In the genomic region with DNA sequence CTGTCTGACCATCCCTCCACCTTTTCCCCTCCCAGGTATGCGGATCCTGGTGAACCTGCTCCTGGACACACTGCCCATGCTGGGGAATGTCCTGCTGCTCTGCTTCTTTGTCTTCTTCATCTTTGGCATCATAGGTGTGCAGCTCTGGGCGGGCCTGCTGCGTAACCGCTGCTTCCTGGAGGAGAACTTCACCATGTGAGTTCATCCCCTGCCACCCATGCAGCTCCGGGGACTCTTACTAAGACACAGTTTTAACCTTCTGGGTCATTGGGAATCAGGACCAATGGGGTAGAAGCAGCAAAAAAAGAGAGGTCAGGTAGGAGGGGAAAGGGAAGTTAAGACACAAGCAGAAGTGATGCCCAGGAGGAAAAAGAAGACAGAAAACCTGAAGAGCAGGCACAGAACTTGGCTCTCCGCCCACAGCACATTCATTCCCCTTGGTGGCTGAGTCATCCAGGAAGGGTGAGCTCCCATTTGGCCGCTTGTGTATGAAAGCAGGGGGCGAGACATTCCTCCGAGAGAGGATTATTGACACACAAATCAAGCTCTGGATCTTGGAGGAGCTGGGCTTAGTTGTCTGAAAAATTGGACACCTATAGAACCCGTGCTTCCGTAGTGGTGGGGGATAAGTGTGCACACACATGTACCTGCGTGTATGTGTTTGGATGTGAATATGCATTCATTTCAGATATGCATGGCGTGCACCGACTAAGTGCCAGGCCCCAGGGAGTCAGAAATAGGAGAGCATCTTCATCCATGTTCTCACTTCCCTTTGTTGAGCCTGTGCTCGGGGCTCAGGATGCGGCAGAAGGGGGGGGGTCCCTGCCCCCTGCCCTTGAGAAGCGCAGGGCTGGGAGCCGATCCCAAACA, we compare ENCODE assay signal across 9 cellular contexts.
DNase-seq lines count a peak whose midpoint lies in the region; ATAC-seq and TF ChIP-seq lines count a peak whose summit lies in the region.
"Had no signal": no experiment of that assay in that cellular context is flagged by ENCODE, and none has a peak within 500 bp of the region (broad histone marks: within the 10 kb centered on the region; RNA-seq: fewer than 3 reads in every experiment).

No MANE protein-coding gene starts in this region.

- no peaks in the 10 kb centered on the region for H3K79me2 ChIP-seq in osteoblast (ENCODE audit: insufficient read depth, low read length)

- H3K9me3 ChIP-seq in osteoblast (ENCODE audit: low read depth, low read length), result no peaks in the 10 kb centered on the region
- no peaks in the 10 kb centered on the region for H3K9me3 ChIP-seq in gastrocnemius medialis

- TF ChIP-seq CTCF in osteoblast (IDR thresholded peaks at IDR 0.05; ENCODE audit: extremely low read depth, low read depth, low read length) (no peak), gastrocnemius medialis (IDR thresholded peaks at IDR 0.05 in 4 of 5, conservative IDR thresholded peaks at IDR 0.05 in 1 of 5) (no peak), GM20000 (IDR thresholded peaks at IDR 0.05; ENCODE audit: extremely low read depth, missing control alignments) (no peak)

- H3K4me1 ChIP-seq in osteoblast (ENCODE audit: insufficient read depth, low read length) (peaks cover 12% of the 10 kb centered on the region), gastrocnemius medialis (no peaks in the 10 kb centered on the region)

- DNase-seq in EH (ENCODE audit: low read depth), result peak; percentile 90
- peak; percentile 88 for DNase-seq in M059J (ENCODE audit: low read depth)
- peak; percentile 72 to 96 for DNase-seq in T47D (ENCODE audit: low read depth in 1 of 2, low spot score in 1 of 2)
- peak; percentile 98 for DNase-seq in osteoblast (ENCODE audit: insufficient read length, low spot score, missing footprints)
- no peak for DNase-seq in gastrocnemius medialis
- no peak for DNase-seq in GM20000 (ENCODE audit: low spot score)
- DNase-seq: activated T-cell treated with anti-CD3 and anti-CD28 coated beads, Interleukin-2, amount 50 U/mL, for 4 hours; nephron progenitor cell had no signal

- ATAC-seq in GM21528 (IDR thresholded peaks at IDR 0.05; ENCODE audit: low FRiP score, unreplicated experiment) (no peak), gastrocnemius medialis (no peak)

- no peak for TF ChIP-seq POLR2A in gastrocnemius medialis (IDR thresholded peaks at IDR 0.05)

- no peak overlapping the region for H3K27ac ChIP-seq in osteoblast (ENCODE audit: low read depth, low read length)
- no peak overlapping the region for H3K27ac ChIP-seq in gastrocnemius medialis

- in situ Hi-C loops in T47D (cut with HindIII; ENCODE audit: low pct_unique_long_range_greater_than_20kb, low sequenced_read_pairs) (no loop called here), gastrocnemius medialis (cut with MboI; ENCODE audit: low sequenced_read_pairs in 4 of 4) (no loop called here)

- intact Hi-C loops in gastrocnemius medialis (cut with DNase I; ENCODE audit: low total_unique reads), result no loop called here

- peak overlapping the region; percentile 51 for H3K4me2 ChIP-seq in osteoblast (ENCODE audit: insufficient read depth, low read length)

- no peaks in the 10 kb centered on the region for H3K36me3 ChIP-seq in osteoblast (ENCODE audit: insufficient read depth, low read length)
- no peaks in the 10 kb centered on the region for H3K36me3 ChIP-seq in gastrocnemius medialis

- no peaks in the 10 kb centered on the region for H4K20me1 ChIP-seq in osteoblast (ENCODE audit: insufficient read depth, low read length)

- H3K27me3 ChIP-seq in osteoblast (ENCODE audit: insufficient read depth, low read length) (peaks cover 5% of the 10 kb centered on the region), gastrocnemius medialis (peaks cover 0 to 4% (median 2%) of the 10 kb centered on the region in 3 donors)

- no peak overlapping the region for H2AFZ ChIP-seq in osteoblast (ENCODE audit: low read length)

- H3K4me3 ChIP-seq in osteoblast (ENCODE audit: insufficient read depth, low read length), result no peak overlapping the region
- H3K4me3 ChIP-seq in gastrocnemius medialis, result no peak overlapping the region

Comparison
In these comparisons a context has a peak if more than half of its experiments do, and no peak if none do; other contexts are left out.
1. DNase-seq: peak in EH (single experiment), M059J (single experiment), T47D (2 of 2) and osteoblast (single experiment); none in gastrocnemius medialis (0 of 2) and GM20000 (single experiment).